Comparison of ENCODE assay signal across 31 cellular contexts in genomic region chr7:149501651-149502050, GRCh38.
"Had no signal": no experiment of that assay in that cellular context is flagged by ENCODE, and none has a peak within 500 bp of the region (broad histone marks: within the 10 kb centered on the region; RNA-seq: fewer than 3 reads in every experiment).

No MANE protein-coding gene starts in this region.

- H3K4me1 ChIP-seq: parathyroid adenoma, prostate gland, testis, uterus had no signal

- H3K4me3 ChIP-seq: ovary, prostate gland, skin epidermis, smooth muscle cell, spleen, suprapubic skin, testis, tibial artery, transverse colon, upper lobe of right lung, uterus had no signal

- H3K27ac ChIP-seq: ovary, parathyroid adenoma, prostate gland, skin epidermis, spleen, suprapubic skin, testis, tibial artery, transverse colon, upper lobe of right lung, uterus had no signal

- DNase-seq: naive B cell; naive thymus-derived CD8-positive, alpha-beta T cell; nephron progenitor cell; occipital lobe; ovary; posterior cingulate gyrus; retina; spleen; stimulated activated CD4-positive, alpha-beta T cell treated with anti-CD3 and anti-CD28 coated beads, Interleukin-12 subunit alpha, Interleukin-12 subunit beta, amount 100 ng/mL, for 4 hours; stimulated activated CD4-positive, alpha-beta T cell treated with anti-CD3 and anti-CD28 coated beads, Interleukin-1b, Interleukin-23, amount 100 ng/mL, for 48 hours; stimulated activated CD4-positive, alpha-beta T cell treated with anti-CD3 and anti-CD28 coated beads, Interleukin-4, amount 100 ng/mL, for 1 hour; stimulated activated CD4-positive, alpha-beta T cell treated with anti-CD3 and anti-CD28 coated beads, Interleukin-4, amount 100 ng/mL, for 4 hours; stimulated activated CD8-positive, alpha-beta memory T cell treated with anti-CD3 and anti-CD28 coated beads, Interleukin-4, amount 100 ng/mL, for 48 hours; stimulated activated naive CD4-positive, alpha-beta T cell; stimulated activated naive CD8-positive, alpha-beta T cell treated with anti-CD3 and anti-CD28 coated beads, Interleukin-15, amount 100 ng/mL, for 72 hours; stimulated activated naive CD8-positive, alpha-beta T cell treated with anti-CD3 and anti-CD28 coated beads, Interleukin-15, Interleukin-2, amounts not matched to agents 100 U/mL and 50 U/mL, for 24 hours; substantia nigra; testis; tibial artery; transverse colon; upper lobe of right lung; uterus had no signal

- H3K9me3 ChIP-seq: ovary, prostate gland, testis, upper lobe of right lung had no signal

- H3K27me3 ChIP-seq: ovary, spleen, suprapubic skin, testis, tibial artery, transverse colon, upper lobe of right lung, uterus had no signal

- ATAC-seq: naive thymus-derived CD8-positive, alpha-beta T cell; natural killer cell treated with Interleukin-12 subunit alpha and Interleukin-12 subunit beta and Interleukin-15 and Interleukin-18, amount 100 ng/mL, for 72 hours; right cardiac atrium; sciatic nerve; stimulated activated memory B cell treated with anti-CD40 and anti-IgM and Interleukin-4, amounts not matched to agents 10 μg/mL and 1 μg/mL and 100 μg/mL, for 72 hours; stimulated activated naive CD8-positive, alpha-beta T cell treated with anti-CD3 and anti-CD28 coated beads, Interleukin-15, amount 100 ng/mL, for 72 hours; stimulated activated naive CD8-positive, alpha-beta T cell treated with anti-CD3 and anti-CD28 coated beads, Interleukin-15, Interleukin-2, amounts not matched to agents 100 U/mL and 50 U/mL, for 24 hours; upper lobe of right lung had no signal

- H3K36me3 ChIP-seq: ovary, prostate gland, spleen, suprapubic skin, tibial artery, transverse colon, upper lobe of right lung, uterus had no signal

- H3K4me2 ChIP-seq: smooth muscle cell had no signal

- H3K9ac ChIP-seq: parathyroid adenoma had no signal

- H2AFZ ChIP-seq: parathyroid adenoma had no signal
